Comparison of ENCODE assay signal across 19 cellular contexts in genomic region chr14:39180553-39180952, GRCh38.
"Had no signal": no experiment of that assay in that cellular context is flagged by ENCODE, and none has a peak within 500 bp of the region (broad histone marks: within the 10 kb centered on the region; RNA-seq: fewer than 3 reads in every experiment).

No MANE protein-coding gene starts in this region.

- H3K4me3 ChIP-seq: coronary artery, heart right ventricle, right atrium auricular region, tibial artery had no signal

- H3K27me3 ChIP-seq: heart right ventricle, right atrium auricular region, tibial artery had no signal

- H3K27me3 Mint-ChIP-seq: activated CD4-positive, alpha-beta memory T cell treated with anti-CD3 and anti-CD28 coated beads for 36 hours; activated naive CD8-positive, alpha-beta T cell treated with anti-CD3 and anti-CD28 coated beads for 36 hours; memory B cell; progenitor cell of endocrine pancreas; stimulated activated naive CD8-positive, alpha-beta T cell treated with anti-CD3 and anti-CD28 coated beads, Interleukin-15, Interleukin-2, amounts not matched to agents 100 ng/mL and 50 ng/mL, for 24 hours; T-helper 17 cell had no signal

- H3K4me3 Mint-ChIP-seq: activated CD4-positive, alpha-beta memory T cell treated with anti-CD3 and anti-CD28 coated beads for 36 hours; activated naive CD8-positive, alpha-beta T cell treated with anti-CD3 and anti-CD28 coated beads for 36 hours; memory B cell; stimulated activated naive CD8-positive, alpha-beta T cell treated with anti-CD3 and anti-CD28 coated beads, Interleukin-15, Interleukin-2, amounts not matched to agents 100 ng/mL and 50 ng/mL, for 24 hours; T-helper 17 cell had no signal

- H3K27ac ChIP-seq: coronary artery, right atrium auricular region, tibial artery had no signal

- H3K9me3 Mint-ChIP-seq: activated CD4-positive, alpha-beta memory T cell treated with anti-CD3 and anti-CD28 coated beads for 36 hours; activated naive CD8-positive, alpha-beta T cell treated with anti-CD3 and anti-CD28 coated beads for 36 hours; memory B cell; stimulated activated naive CD8-positive, alpha-beta T cell treated with anti-CD3 and anti-CD28 coated beads, Interleukin-15, Interleukin-2, amounts not matched to agents 100 ng/mL and 50 ng/mL, for 24 hours had no signal

- ATAC-seq: heart right ventricle, left colon, T-helper 17 cell had no signal

- H3K27ac Mint-ChIP-seq: activated CD4-positive, alpha-beta memory T cell treated with anti-CD3 and anti-CD28 coated beads for 36 hours; activated naive CD8-positive, alpha-beta T cell treated with anti-CD3 and anti-CD28 coated beads for 36 hours; memory B cell; T-helper 17 cell had no signal

- DNase-seq: activated CD4-positive, alpha-beta memory T cell treated with anti-CD3 and anti-CD28 coated beads for 36 hours; activated CD4-positive, alpha-beta T cell treated with anti-CD3 and anti-CD28 coated beads for 48 hours; activated naive CD4-positive, alpha-beta T cell treated with Interleukin-2 at 50 U/mL for 16 hours; activated naive CD8-positive, alpha-beta T cell treated with anti-CD3 and anti-CD28 coated beads for 36 hours; activated T-cell treated with anti-CD3 and anti-CD28 coated beads, Interleukin-2, amount 50 U/mL, for 48 hours; amniotic stem cell; erythroblast; foreskin fibroblast; heart right ventricle; islet precursor cell; left colon; stimulated activated CD4-positive, alpha-beta T cell treated with anti-CD3 and anti-CD28 coated beads, Interleukin-4, amount 100 ng/mL, for 24 hours; T-helper 17 cell; tibial artery had no signal

- H3K9me3 ChIP-seq: heart right ventricle, right atrium auricular region, tibial artery had no signal
